26 cellular contexts compared by ENCODE assay signal in the genomic region with DNA sequence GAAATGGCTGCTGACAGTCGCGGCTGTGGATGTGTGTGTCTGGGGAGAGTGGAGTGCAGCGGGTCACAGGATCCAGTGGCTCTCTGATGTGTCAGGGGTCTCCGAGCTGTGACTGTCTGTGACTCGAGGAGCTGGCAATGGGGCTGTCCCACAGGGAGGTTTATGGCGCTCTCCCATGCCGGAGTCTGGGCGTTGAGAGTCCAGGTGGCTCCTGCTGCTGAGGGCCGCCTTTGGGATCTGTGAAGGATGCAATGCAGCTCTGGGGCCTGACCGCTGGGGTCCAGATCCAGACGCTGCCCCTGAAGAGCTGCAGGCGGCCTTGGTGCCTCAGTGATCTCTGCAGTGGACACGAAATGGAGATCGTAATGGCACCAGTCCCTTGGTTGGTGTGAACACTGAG.
"Had no signal": no experiment of that assay in that cellular context is flagged by ENCODE, and none has a peak within 500 bp of the region (broad histone marks: within the 10 kb centered on the region; RNA-seq: fewer than 3 reads in every experiment).

No MANE protein-coding gene starts in this region.

- H3K9me3 ChIP-seq: pancreas, prostate gland had no signal

- H3K27me3 Mint-ChIP-seq: activated CD4-positive, alpha-beta T cell treated with anti-CD3 and anti-CD28 coated beads for 36 hours; activated naive CD8-positive, alpha-beta T cell treated with anti-CD3 and anti-CD28 coated beads, Interleukin-2, amount 10 ng/mL, durations not matched to agents 7 days and 5 days; naive thymus-derived CD4-positive, alpha-beta T cell had no signal

- H3K27ac Mint-ChIP-seq: activated CD4-positive, alpha-beta T cell treated with anti-CD3 and anti-CD28 coated beads for 36 hours; activated naive CD4-positive, alpha-beta T cell treated with anti-CD3 and anti-CD28 coated beads for 36 hours; activated naive CD8-positive, alpha-beta T cell treated with anti-CD3 and anti-CD28 coated beads, Interleukin-2, amount 10 ng/mL, durations not matched to agents 7 days and 5 days had no signal

- H3K4me1 ChIP-seq: pancreas, prostate gland, suprapubic skin, tibial artery had no signal

- H3K27ac ChIP-seq: pancreas, prostate gland, suprapubic skin, tibial artery had no signal

- DNase-seq: activated CD4-positive, alpha-beta T cell treated with anti-CD3 and anti-CD28 coated beads for 36 hours; activated CD4-positive, CD25-positive, alpha-beta regulatory T cell; activated effector memory CD4-positive, alpha-beta T cell treated with Interleukin-2 at 50 U/mL for 16 hours; activated naive CD4-positive, alpha-beta T cell treated with anti-CD3 and anti-CD28 coated beads for 36 hours; activated naive CD8-positive, alpha-beta T cell treated with anti-CD3 and anti-CD28 coated beads, Interleukin-2, amount 10 ng/mL, durations not matched to agents 7 days and 5 days; activated T-cell treated with anti-CD3 and anti-CD28 coated beads, Interleukin-2, amount 50 U/mL, for 48 hours; central memory CD4-positive, alpha-beta T cell; effector CD8-positive, alpha-beta T cell; kidney glomerular epithelial cell; mammary epithelial cell; midbrain; naive thymus-derived CD4-positive, alpha-beta T cell; nucleus accumbens; pancreas; retina; stimulated activated CD4-positive, alpha-beta T cell treated with anti-CD3 and anti-CD28 coated beads, Interleukin-1b, Interleukin-23, amount 100 ng/mL, for 48 hours; stimulated activated CD4-positive, alpha-beta T cell treated with anti-CD3 and anti-CD28 coated beads, Interleukin-4, amount 100 ng/mL, for 4 hours; stimulated activated CD8-positive, alpha-beta memory T cell treated with anti-CD3 and anti-CD28 coated beads, Interleukin-4, amount 100 ng/mL, for 48 hours; stimulated activated naive CD4-positive, alpha-beta T cell; T-helper 1 cell; tibial artery had no signal

- H3K27me3 ChIP-seq: pancreas, suprapubic skin, tibial artery had no signal

- H3K4me3 Mint-ChIP-seq: activated CD4-positive, alpha-beta T cell treated with anti-CD3 and anti-CD28 coated beads for 36 hours; activated naive CD4-positive, alpha-beta T cell treated with anti-CD3 and anti-CD28 coated beads for 36 hours; activated naive CD8-positive, alpha-beta T cell treated with anti-CD3 and anti-CD28 coated beads, Interleukin-2, amount 10 ng/mL, durations not matched to agents 7 days and 5 days; neural crest cell; T-helper 2 cell treated with Interferon-gamma antibody and Interleukin-4, amounts not matched to agents 5 μg/mL and 100 μg/mL, for 36 hours had no signal

- H3K4me3 ChIP-seq: pancreas, prostate gland, smooth muscle cell, suprapubic skin, tibial artery had no signal

- H3K36me3 ChIP-seq: pancreas, prostate gland had no signal

- H3K4me1 Mint-ChIP-seq: neural crest cell had no signal

- ATAC-seq: activated CD4-positive, alpha-beta T cell treated with anti-CD3 and anti-CD28 coated beads for 36 hours; naive thymus-derived CD4-positive, alpha-beta T cell; pancreas had no signal
